ENCODE assay signal across 8 cellular contexts in the genomic region with DNA sequence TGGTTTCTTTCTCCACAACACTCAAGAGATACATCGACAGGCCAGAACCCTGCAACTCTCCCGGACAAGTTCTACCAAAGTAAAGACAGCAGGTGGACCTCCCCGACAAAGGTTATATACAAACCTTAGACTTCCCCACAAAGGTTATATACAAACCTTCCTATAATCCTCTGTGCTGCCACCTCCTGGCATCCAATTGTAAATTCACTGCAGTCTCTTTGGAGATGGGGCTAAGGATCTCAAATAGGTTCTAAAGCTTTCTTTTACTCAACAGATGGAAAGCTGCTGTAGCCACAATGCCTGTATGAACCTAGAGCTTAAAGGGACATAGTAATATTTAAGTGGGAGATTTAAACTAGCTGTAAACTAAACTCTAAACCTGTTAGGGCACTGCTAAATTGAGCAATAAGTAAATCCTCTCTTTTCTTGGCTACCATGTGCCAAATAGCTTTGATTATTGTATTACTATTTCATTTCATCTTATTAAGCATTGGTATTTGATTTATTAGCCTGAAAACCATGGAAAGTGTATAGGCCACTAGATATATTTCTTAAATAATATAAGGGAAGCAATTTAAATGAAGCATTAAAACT. TPM values are rescaled to one million over a fixed set of nuclear protein-coding genes. Genes with fewer than 3 reads are reported as not detected.
DNase-seq lines count a peak whose midpoint lies in the region; ATAC-seq and TF ChIP-seq lines count a peak whose summit lies in the region.

No MANE protein-coding gene starts in this region.

- no peaks in the 10 kb centered on the region for H3K79me2 ChIP-seq in PC-3 (ENCODE audit: low read length)

- no CpG with 5 or more reads among the region's 3 CpGs for WGBS in iPS DF 6.9 (ENCODE audit: insufficient coverage, insufficient read length)

- no peak overlapping the region for H3K4me3 ChIP-seq in PC-3 (ENCODE audit: low read length)
- no peak overlapping the region for H3K4me3 ChIP-seq in iPS DF 6.9 (ENCODE audit: low read length)

- H3K4me2 ChIP-seq in PC-3 (ENCODE audit: low read length): no peak overlapping the region

- no peak overlapping the region for H2AFZ ChIP-seq in PC-3 (ENCODE audit: low read length)

- no peaks in the 10 kb centered on the region for H3K9me2 ChIP-seq in PC-3 (replicated peaks; ENCODE audit: low read length)

- no peaks in the 10 kb centered on the region for H3K27me3 ChIP-seq in PC-3 (ENCODE audit: low read length)
- H3K27me3 ChIP-seq in iPS DF 6.9 (ENCODE audit: control insufficient read depth, insufficient read depth, low read length): no peaks in the 10 kb centered on the region

- H3K27ac ChIP-seq in PC-3 (ENCODE audit: low read length) (no peak overlapping the region), iPS DF 6.9 (ENCODE audit: low read length) (no peak overlapping the region)

- H3K9me3 ChIP-seq in PC-3 (ENCODE audit: low read length): no peaks in the 10 kb centered on the region
- H3K9me3 ChIP-seq in iPS DF 6.9 (ENCODE audit: control insufficient read depth, insufficient read depth, low read length): no peaks in the 10 kb centered on the region

- no peaks in the 10 kb centered on the region for H3K27me3 Mint-ChIP-seq in activated naive CD8-positive, alpha-beta T cell treated with anti-CD3 and anti-CD28 coated beads for 36 hours

- no TSS peak for BruUV-seq in PC-3 (replicated peaks; lab: Mats Ljungman, UMichigan)

- H3K36me3 ChIP-seq in PC-3 (ENCODE audit: low read depth, low read length) (no peaks in the 10 kb centered on the region), iPS DF 6.9 (ENCODE audit: control insufficient read depth, insufficient read depth, low read length) (no peaks in the 10 kb centered on the region)

- H3K36me3 Mint-ChIP-seq in activated naive CD8-positive, alpha-beta T cell treated with anti-CD3 and anti-CD28 coated beads for 36 hours: peaks cover 5% of the 10 kb centered on the region

- no peaks in the 10 kb centered on the region for H3K4me1 ChIP-seq in PC-3 (ENCODE audit: insufficient read depth, low read length)
- H3K4me1 ChIP-seq in iPS DF 6.9 (ENCODE audit: control insufficient read depth, insufficient read depth, low read length): no peaks in the 10 kb centered on the region

- H3K27ac Mint-ChIP-seq in activated naive CD8-positive, alpha-beta T cell treated with anti-CD3 and anti-CD28 coated beads for 36 hours: no peak overlapping the region

- no peak overlapping the region for H3K4me3 Mint-ChIP-seq in activated naive CD8-positive, alpha-beta T cell treated with anti-CD3 and anti-CD28 coated beads for 36 hours

- ATAC-seq in GM19463 (IDR thresholded peaks at IDR 0.05; ENCODE audit: unreplicated experiment) (peak; percentile 95), HG03442 (IDR thresholded peaks at IDR 0.05; ENCODE audit: unreplicated experiment) (peak; percentile 95), PC-3 (peak; percentile 94)

- CTCF ChIA-PET in PC-3 (lab: Charles Lee): interaction anchor here (0.6 to 1.2 kb wide), 6 partner anchors 9 to 73 kb away, joined by 3 to 12 read pairs (median 4); no protein-coding TSS in a partner anchor

- H4K20me1 ChIP-seq in PC-3 (ENCODE audit: low read length): no peaks in the 10 kb centered on the region

- no peaks in the 10 kb centered on the region for H3K4me1 Mint-ChIP-seq in activated naive CD8-positive, alpha-beta T cell treated with anti-CD3 and anti-CD28 coated beads for 36 hours

- POLR2A ChIA-PET in PC-3 (lab: Charles Lee; ENCODE audit: unreplicated experiment): interaction anchor here (1.0 kb wide), 1 partner anchor 73 kb away, joined by 6 read pairs; no protein-coding TSS in a partner anchor

- no peaks in the 10 kb centered on the region for H3F3A ChIP-seq in PC-3 (ENCODE audit: low read length, unreplicated experiment)

- DNase-seq in DMS79 treated with DMSO at 0.1 percent for 48 hours (lab: John Stamatoyannopoulos, UW) (peak; percentile 4), DMS79 (lab: John Stamatoyannopoulos, UW) (no peak), PC-3 (peak; percentile 74), iPS DF 6.9 (ENCODE audit: low read depth, low spot score) (peak; percentile 55)
- peak; percentile 22 for DNase-seq in activated naive CD8-positive, alpha-beta T cell treated with anti-CD3 and anti-CD28 coated beads for 36 hours
- peak in 2 of 3 experiments; percentile 5 to 12 for DNase-seq in stimulated activated CD4-positive, alpha-beta T cell treated with anti-CD3 and anti-CD28 coated beads, TNF-alpha, amount 100 ng/mL, for 4 hours (ENCODE audit: low read depth in 3 of 3)

- H3K9me3 Mint-ChIP-seq in activated naive CD8-positive, alpha-beta T cell treated with anti-CD3 and anti-CD28 coated beads for 36 hours: peaks cover 1% of the 10 kb centered on the region

- TF ChIP-seq CTCF in PC-3 (conservative IDR thresholded peaks at IDR 0.05; ENCODE audit: low read depth, low read length): peak; percentile 87

- no peak overlapping the region for H3K9ac ChIP-seq in PC-3 (ENCODE audit: low read length)

- intact Hi-C loops in PC-3 (cut with micrococcal nuclease): loop anchor here (1.0 kb wide), 1 partner anchor 73 kb away; no protein-coding TSS in a partner anchor

RNA-seq across cellular contexts. Expression of a gene that starts 9.8 kb away (rescaled TPM):
- total RNA-seq in PC-3 (2014; rRNA removed): 24.4 and 35.4 TPM in 2 replicates
- 10 to 100 TPM; 10.8 to 12.1 TPM for total RNA-seq in activated naive CD8-positive, alpha-beta T cell treated with anti-CD3 and anti-CD28 coated beads for 36 hours

RNA-seq across cellular contexts. Expression of a gene that starts 58.5 kb away (rescaled TPM):
- 23.0 and 26.0 TPM in 2 replicates for total RNA-seq in PC-3 (2014; rRNA removed)
- total RNA-seq in activated naive CD8-positive, alpha-beta T cell treated with anti-CD3 and anti-CD28 coated beads for 36 hours: 10 to 100 TPM; 15.3 to 16.2 TPM

RNA-seq across cellular contexts. Expression of a gene that starts 58.6 kb away (rescaled TPM):
- total RNA-seq in PC-3 (2014; rRNA removed): not detected in 2 replicates
- under 1 TPM; 0.40 to 0.41 TPM for total RNA-seq in activated naive CD8-positive, alpha-beta T cell treated with anti-CD3 and anti-CD28 coated beads for 36 hours
